9 cellular contexts compared by ENCODE assay signal in the genomic region with DNA sequence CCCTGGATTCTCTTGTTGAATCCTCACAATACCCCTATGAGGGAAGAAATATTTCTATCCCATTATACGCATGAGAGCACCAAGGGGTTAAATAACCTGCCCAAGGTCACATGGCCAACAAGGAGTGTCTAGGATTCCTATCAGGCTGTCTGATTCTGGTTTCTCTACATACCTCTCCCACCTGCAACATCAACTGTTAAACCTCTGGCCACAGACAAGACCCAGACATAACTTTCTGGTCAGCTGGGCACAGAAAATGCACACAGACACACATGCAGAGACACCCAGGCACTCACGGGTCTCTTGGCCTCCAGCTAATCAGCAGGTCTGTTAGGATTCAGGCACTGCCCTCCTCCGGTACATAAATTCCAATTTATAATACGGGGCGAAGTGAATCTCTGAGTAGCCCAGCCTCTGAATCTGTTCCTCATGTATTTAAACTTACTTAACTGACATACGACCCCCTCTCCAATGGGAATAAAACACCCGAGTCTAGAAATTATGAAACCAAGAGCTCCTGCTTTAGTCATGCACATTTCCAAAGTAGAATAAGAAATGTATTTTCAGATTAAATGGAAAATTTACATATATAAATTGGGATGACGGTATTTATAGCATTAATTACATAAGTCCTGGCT. TPM values are rescaled to one million over a fixed set of nuclear protein-coding genes. Genes with fewer than 3 reads are reported as not detected.
A peak's percentile ranks its signal among the peaks of the same experiment; 100 is the strongest.
DNase-seq lines count a peak whose midpoint lies in the region; ATAC-seq and TF ChIP-seq lines count a peak whose summit lies in the region.
"Had no signal": no experiment of that assay in that cellular context is flagged by ENCODE, and none has a peak within 500 bp of the region (broad histone marks: within the 10 kb centered on the region; RNA-seq: fewer than 3 reads in every experiment).

No MANE protein-coding gene starts in this region.

- H3K27ac ChIP-seq in cardiac muscle cell: no peak overlapping the region
- peak overlapping the region; percentile 79 to 94 for H3K27ac ChIP-seq in breast epithelium
- peak overlapping the region; percentile 88 for H3K27ac ChIP-seq in lower lobe of right lung
- peak overlapping the region; percentile 2 for H3K27ac ChIP-seq in urinary bladder (ENCODE audit: low read depth)
- H3K27ac ChIP-seq in OCI-LY7 (ENCODE audit: low read depth, low read length, poor library complexity, severe bottlenecking): no peak overlapping the region

- 32% methylated on average over 8 of the region's 8 CpGs for WGBS in urinary bladder

- H3K9me2 ChIP-seq in OCI-LY7 (ENCODE audit: insufficient read depth, low read length): no peaks in the 10 kb centered on the region

- no peak overlapping the region for H3K4me2 ChIP-seq in OCI-LY7 (ENCODE audit: low read length)

- peak in 1 of 2 donors; percentile 16 for DNase-seq in cardiac muscle cell (ENCODE audit: low read depth in 1 of 2, low spot score in 1 of 2)
- DNase-seq in Right ventricle myocardium superior: no peak
- no peak for DNase-seq in breast epithelium (ENCODE audit: low spot score in 2 of 2)
- DNase-seq in lower lobe of right lung: no peak
- no peak for DNase-seq in OCI-LY7 (ENCODE audit: low spot score)
- DNase-seq in SK-N-DZ (ENCODE audit: low spot score): no peak

- POLR2A ChIA-PET in OCI-LY7 (lab: Charles Lee): no interaction called here

- intact Hi-C loops in Right ventricle myocardium superior (cut with DNase I): no loop called here
- intact Hi-C loops in breast epithelium (cut with DNase I; ENCODE audit: low total_unique reads): no loop called here
- intact Hi-C loops in lower lobe of right lung (cut with DNase I): no loop called here
- intact Hi-C loops in OCI-LY7 (cut with micrococcal nuclease; ENCODE audit: unreplicated experiment): loop anchor here (1.0 kb wide), 1 partner anchor 20 kb away; no protein-coding TSS in a partner anchor

- H3K4me3 ChIP-seq in cardiac muscle cell: peak overlapping the region; percentile 74
- H3K4me3 ChIP-seq in breast epithelium: peak overlapping the region; percentile 81 to 99 (median 85)
- H3K4me3 ChIP-seq in lower lobe of right lung: peak overlapping the region; percentile 94
- no peak overlapping the region for H3K4me3 ChIP-seq in urinary bladder (ENCODE audit: low read depth, low read length)
- H3K4me3 ChIP-seq in OCI-LY7 (ENCODE audit: low read depth, low read length, poor library complexity, severe bottlenecking): no peak overlapping the region

- BruUV-seq in OCI-LY7 (replicated peaks; lab: Mats Ljungman, UMichigan): no TSS peak

- no peaks in the 10 kb centered on the region for H3K36me3 ChIP-seq in cardiac muscle cell
- H3K36me3 ChIP-seq in breast epithelium: no peaks in the 10 kb centered on the region
- H3K36me3 ChIP-seq in lower lobe of right lung: no peaks in the 10 kb centered on the region
- no peaks in the 10 kb centered on the region for H3K36me3 ChIP-seq in urinary bladder (ENCODE audit: insufficient read depth)
- H3K36me3 ChIP-seq in OCI-LY7 (ENCODE audit: insufficient read depth, low read length): no peaks in the 10 kb centered on the region

- H3K27me3 ChIP-seq in cardiac muscle cell (peaks cover 33% of the 10 kb centered on the region), breast epithelium (no peaks in the 10 kb centered on the region), lower lobe of right lung (ENCODE audit: low read depth) (no peaks in the 10 kb centered on the region)

- H3K79me2 ChIP-seq in OCI-LY7 (ENCODE audit: insufficient read depth, low read depth, low read length): no peaks in the 10 kb centered on the region

- no peaks in the 10 kb centered on the region for H3K9me3 ChIP-seq in cardiac muscle cell (ENCODE audit: low read depth)
- no peaks in the 10 kb centered on the region for H3K9me3 ChIP-seq in breast epithelium
- H3K9me3 ChIP-seq in lower lobe of right lung: no peaks in the 10 kb centered on the region
- no peaks in the 10 kb centered on the region for H3K9me3 ChIP-seq in OCI-LY7 (ENCODE audit: low read length)

- no peaks in the 10 kb centered on the region for H4K20me1 ChIP-seq in OCI-LY7 (ENCODE audit: insufficient read depth, low read length)

- no peak overlapping the region for H2AFZ ChIP-seq in OCI-LY7 (ENCODE audit: low read length)

- TF ChIP-seq POLR2A in breast epithelium (IDR thresholded peaks at IDR 0.05): no peak

- TF ChIP-seq CTCF in cardiac muscle cell (IDR thresholded peaks at IDR 0.05; ENCODE audit: low read depth, low read length) (no peak), breast epithelium (IDR thresholded peaks at IDR 0.05) (no peak), lower lobe of right lung (IDR thresholded peaks at IDR 0.05) (no peak), OCI-LY7 (conservative IDR thresholded peaks at IDR 0.05; ENCODE audit: low read length) (no peak)

- H3K4me1 ChIP-seq in cardiac muscle cell (ENCODE audit: low read depth) (peaks cover 13% of the 10 kb centered on the region), breast epithelium (peaks cover 3% of the 10 kb centered on the region in 2 donors), lower lobe of right lung (peaks cover 37% of the 10 kb centered on the region), urinary bladder (ENCODE audit: insufficient read depth) (no peaks in the 10 kb centered on the region), OCI-LY7 (ENCODE audit: insufficient read depth, low read length, poor library complexity, severe bottlenecking) (peaks cover 7% of the 10 kb centered on the region)

- CTCF ChIA-PET in OCI-LY7 (lab: Charles Lee; ENCODE audit: unreplicated experiment): no interaction called here

- ATAC-seq in Right ventricle myocardium superior (ENCODE audit: poor library complexity): no peak
- peak in 1 of 2 donors; percentile 11 for ATAC-seq in lower lobe of right lung
- no peak for ATAC-seq in HG02623 (IDR thresholded peaks at IDR 0.05; ENCODE audit: unreplicated experiment)

RNA-seq across cellular contexts. Expression of gene SEPTIN8, which starts 1.5 kb away (rescaled TPM):
- total RNA-seq in cardiac muscle cell (41.0 and 51.9 TPM in 2 replicates), Right ventricle myocardium superior (26.3 TPM), breast epithelium (10 to 100 TPM; 26.4 to 43.0 (median 40.0) TPM), lower lobe of right lung (32.8 TPM), urinary bladder (64.8 TPM), OCI-LY7 (2022) (12.8 and 15.5 TPM in 2 replicates)
- polyA plus RNA-seq in cardiac muscle cell (18.6 and 24.4 TPM in 2 replicates), urinary bladder (28.3 TPM)
- 10.6 and 11.8 TPM in 2 replicates for total RNA-seq in OCI-LY7 (2014; rRNA removed; shearing (Covaris generic))
- 32.3 and 32.6 TPM in 2 replicates for polyA plus RNA-seq in SK-N-DZ (2014; cell fraction: cytosol; rRNA removed)
- 84.5 and 109 TPM in 2 replicates for polyA plus RNA-seq in SK-N-DZ (2014; cell fraction: nucleus; rRNA removed)

RNA-seq across cellular contexts. Expression of gene CCNI2, which starts 28.3 kb away (rescaled TPM):
- not detected in 2 replicates for total RNA-seq in cardiac muscle cell
- polyA plus RNA-seq in cardiac muscle cell: 0.66 and 0.97 TPM in 2 replicates
- 0.08 TPM for total RNA-seq in Right ventricle myocardium superior
- 1 to 10 TPM in 1 of 3 donors, under 1 TPM in 1, not detected in 1; 0.98 to 2.0 TPM for total RNA-seq in breast epithelium
- 1.1 TPM for total RNA-seq in lower lobe of right lung
- 1.9 TPM for total RNA-seq in urinary bladder
- 1.4 TPM for polyA plus RNA-seq in urinary bladder
- not detected in 2 replicates for total RNA-seq in OCI-LY7 (2014; rRNA removed; shearing (Covaris generic))
- not detected in 2 replicates for total RNA-seq in OCI-LY7 (2022)
- not detected in 2 replicates for polyA plus RNA-seq in SK-N-DZ (2014; cell fraction: cytosol; rRNA removed)
- 0.13 TPM in 1 of 2 replicates, not detected in the other for polyA plus RNA-seq in SK-N-DZ (2014; cell fraction: nucleus; rRNA removed)
- total RNA-seq: glomerular endothelial cell had no signal

RNA-seq across cellular contexts. Expression of gene SOWAHA, which starts 37.5 kb away (rescaled TPM):
- total RNA-seq in cardiac muscle cell (0.14 TPM in 1 of 2 replicates, not detected in the other), Right ventricle myocardium superior (0.13 TPM), breast epithelium (1 to 10 TPM in 1 of 3 donors, under 1 TPM in 2; 0.66 to 3.2 (median 0.96) TPM), lower lobe of right lung (0.18 TPM), urinary bladder (0.48 TPM), OCI-LY7 (2022) (not detected in 2 replicates)
- polyA plus RNA-seq in cardiac muscle cell (not detected in 2 replicates), urinary bladder (0.65 TPM)
- total RNA-seq in OCI-LY7 (2014; rRNA removed; shearing (Covaris generic)): not detected in 2 replicates
- polyA plus RNA-seq in SK-N-DZ (2014; cell fraction: cytosol; rRNA removed): 0.68 and 1.9 TPM in 2 replicates
- 0.58 TPM in 1 of 2 replicates, not detected in the other for polyA plus RNA-seq in SK-N-DZ (2014; cell fraction: nucleus; rRNA removed)
- total RNA-seq: glomerular endothelial cell had no signal

RNA-seq across cellular contexts. Expression of gene KIF3A, which starts 38.2 kb away (rescaled TPM):
- total RNA-seq in cardiac muscle cell (4.8 and 5.4 TPM in 2 replicates), Right ventricle myocardium superior (9.1 TPM), breast epithelium (10 to 100 TPM in 2 of 3 donors, 1 to 10 TPM in 1; 4.5 to 15.7 (median 11.5) TPM), lower lobe of right lung (10.8 TPM), urinary bladder (17.6 TPM), OCI-LY7 (2022) (14.2 and 17.0 TPM in 2 replicates)
- polyA plus RNA-seq in cardiac muscle cell (10.5 and 13.4 TPM in 2 replicates), urinary bladder (3.4 TPM)
- 6.7 and 8.7 TPM in 2 replicates for total RNA-seq in OCI-LY7 (2014; rRNA removed; shearing (Covaris generic))
- polyA plus RNA-seq in SK-N-DZ (2014; cell fraction: cytosol; rRNA removed): 13.8 and 15.9 TPM in 2 replicates
- polyA plus RNA-seq in SK-N-DZ (2014; cell fraction: nucleus; rRNA removed): 14.9 and 18.4 TPM in 2 replicates

RNA-seq across cellular contexts. Expression of gene SHROOM1, which starts 54.9 kb away (rescaled TPM):
- 8.1 and 9.8 TPM in 2 replicates for total RNA-seq in cardiac muscle cell
- 13.3 TPM in 2 replicates for polyA plus RNA-seq in cardiac muscle cell
- 3.6 TPM for total RNA-seq in Right ventricle myocardium superior
- total RNA-seq in breast epithelium: 10 to 100 TPM in 1 of 3 donors, 1 to 10 TPM in 2; 2.4 to 12.6 (median 9.5) TPM
- total RNA-seq in lower lobe of right lung: 17.3 TPM
- 7.2 TPM for total RNA-seq in urinary bladder
- polyA plus RNA-seq in urinary bladder: 48.3 TPM
- 0.36 and 0.60 TPM in 2 replicates for total RNA-seq in OCI-LY7 (2014; rRNA removed; shearing (Covaris generic))
- total RNA-seq in OCI-LY7 (2022): 1.8 and 2.4 TPM in 2 replicates
- polyA plus RNA-seq in SK-N-DZ (2014; cell fraction: cytosol; rRNA removed): 2.8 and 3.6 TPM in 2 replicates
- 3.9 and 13.1 TPM in 2 replicates for polyA plus RNA-seq in SK-N-DZ (2014; cell fraction: nucleus; rRNA removed)

Comparison
In these comparisons a context has a peak if more than half of its experiments do, and no peak if none do; other contexts are left out.
1. H3K27ac ChIP-seq: peak in breast epithelium (2 of 2), lower lobe of right lung (single experiment) and urinary bladder (single experiment); none in cardiac muscle cell (single experiment) and OCI-LY7 (single experiment).
2. H3K4me3 ChIP-seq: peak in cardiac muscle cell (single experiment), breast epithelium (3 of 3) and lower lobe of right lung (single experiment); none in urinary bladder (single experiment) and OCI-LY7 (single experiment).